Comparison of ENCODE assay signal across 24 cellular contexts in the genomic region with DNA sequence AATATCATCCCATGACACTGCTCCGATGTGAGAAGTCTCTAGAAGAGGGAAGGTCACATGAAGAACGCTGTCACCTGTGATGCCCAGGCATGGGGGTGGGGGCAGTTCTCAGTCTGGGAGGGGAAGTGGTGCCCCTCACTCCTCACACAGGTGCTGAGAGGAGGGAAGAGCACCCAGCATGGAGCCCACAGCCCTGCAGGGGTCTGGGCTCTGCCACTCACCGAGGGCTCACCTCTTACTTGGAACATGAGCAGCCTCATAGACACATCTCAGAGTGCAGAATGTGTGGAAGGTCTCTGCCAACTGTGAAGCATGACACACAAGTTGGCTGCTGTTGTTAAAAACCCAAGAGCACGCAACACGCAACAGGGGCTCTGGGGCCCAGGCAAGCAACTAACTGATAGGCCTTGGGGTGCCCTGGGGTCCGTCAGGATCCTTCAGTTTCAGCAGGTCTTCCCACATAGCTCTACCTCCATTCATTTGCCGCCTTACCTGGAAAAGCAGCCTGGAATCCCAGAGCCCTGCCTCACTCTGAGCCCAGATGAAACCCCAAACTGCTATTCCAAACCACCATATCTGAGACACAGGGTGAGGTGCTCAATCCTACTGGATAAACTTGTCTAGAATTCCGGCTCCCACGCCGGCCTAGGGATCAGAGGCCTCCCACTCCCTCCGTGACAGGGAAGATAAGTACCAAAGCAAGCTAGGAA. TPM values are rescaled to one million over a fixed set of nuclear protein-coding genes. Genes with fewer than 3 reads are reported as not detected.
"Had no signal": no experiment of that assay in that cellular context is flagged by ENCODE, and none has a peak within 500 bp of the region (broad histone marks: within the 10 kb centered on the region; RNA-seq: fewer than 3 reads in every experiment).

No MANE protein-coding gene starts in this region.

- H3K27ac ChIP-seq: heart left ventricle, lower lobe of right lung, pancreas, skin epidermis, upper lobe of left lung had no signal

- H3K9me3 ChIP-seq: heart left ventricle, lower lobe of right lung, pancreas, upper lobe of left lung had no signal

- H3K4me1 ChIP-seq: lower lobe of right lung, pancreas, upper lobe of left lung had no signal

- H3K4me3 ChIP-seq: heart left ventricle, lower lobe of right lung, pancreas, skin epidermis, upper lobe of left lung had no signal

- ATAC-seq: activated CD8-positive, alpha-beta memory T cell treated with anti-CD3 and anti-CD28 coated beads, Interleukin-2, amount 10 ng/mL, durations not matched to agents 7 days and 5 days; activated naive CD4-positive, alpha-beta T cell treated with anti-CD3 and anti-CD28 coated beads, Interleukin-2, amount 50 U/mL, for 72 hours; activated T-cell treated with anti-CD3 and anti-CD28 coated beads, Interleukin-2, amount 50 U/mL, for 4 hours; SK-N-SH treated with all-trans-retinoic acid at 6 μM for 48 hours had no signal

- H3K36me3 ChIP-seq: heart left ventricle, lower lobe of right lung, pancreas, upper lobe of left lung had no signal

- DNase-seq: activated CD4-positive, alpha-beta T cell treated with anti-CD3 and anti-CD28 coated beads for 1 hour; activated CD4-positive, alpha-beta T cell treated with anti-CD3 and anti-CD28 coated beads, Interleukin-2, amount 50 U/mL, for 4 hours; activated CD8-positive, alpha-beta memory T cell treated with anti-CD3 and anti-CD28 coated beads, Interleukin-2, amount 10 ng/mL, durations not matched to agents 7 days and 5 days; activated gamma-delta T cell; activated T-cell treated with anti-CD3 and anti-CD28 coated beads, Interleukin-2, amount 50 U/mL, for 4 hours; cerebellar nuclear complex; effector memory CD4-positive, alpha-beta T cell; left cardiac atrium; lower lobe of right lung; retina; stimulated activated CD4-positive, alpha-beta T cell treated with anti-CD3 and anti-CD28 coated beads, Interleukin-15, amount 100 ng/mL, for 24 hours; stimulated activated CD4-positive, alpha-beta T cell treated with anti-CD3 and anti-CD28 coated beads, Interleukin-4, amount 100 ng/mL, for 1 hour; stimulated activated naive CD4-positive, alpha-beta T cell had no signal

- H3K27me3 ChIP-seq: heart left ventricle, pancreas, upper lobe of left lung had no signal

RNA-seq across cellular contexts. Expression of a gene that starts 17.5 kb away (rescaled TPM):
- total RNA-seq: activated naive CD4-positive, alpha-beta T cell treated with anti-CD3 and anti-CD28 coated beads, Interleukin-2, amount 50 U/mL, for 72 hours; fibroblast of lung; frontal cortex; left cardiac atrium; neural crest cell; T-helper 1 cell treated with Interleukin-12 subunit alpha and Interleukin-12 subunit beta and Interleukin-4 antibody, amounts not matched to agents 30 ng/mL and 1 ng/mL, for 36 hours had no signal
- polyA plus RNA-seq: fibroblast of lung had no signal

RNA-seq across cellular contexts. Expression of a gene that starts 27.4 kb away (rescaled TPM):
- total RNA-seq: activated naive CD4-positive, alpha-beta T cell treated with anti-CD3 and anti-CD28 coated beads, Interleukin-2, amount 50 U/mL, for 72 hours; activated T-cell treated with anti-CD3 and anti-CD28 coated beads, Interleukin-2, amount 50 U/mL, for 4 hours; fibroblast of lung; frontal cortex; left cardiac atrium; lower lobe of right lung; mesothelial cell of epicardium; neural crest cell; pancreas; upper lobe of left lung had no signal
- polyA plus RNA-seq: fibroblast of lung, heart left ventricle had no signal
